ENCODE assay signal across 34 cellular contexts in the genomic region with DNA sequence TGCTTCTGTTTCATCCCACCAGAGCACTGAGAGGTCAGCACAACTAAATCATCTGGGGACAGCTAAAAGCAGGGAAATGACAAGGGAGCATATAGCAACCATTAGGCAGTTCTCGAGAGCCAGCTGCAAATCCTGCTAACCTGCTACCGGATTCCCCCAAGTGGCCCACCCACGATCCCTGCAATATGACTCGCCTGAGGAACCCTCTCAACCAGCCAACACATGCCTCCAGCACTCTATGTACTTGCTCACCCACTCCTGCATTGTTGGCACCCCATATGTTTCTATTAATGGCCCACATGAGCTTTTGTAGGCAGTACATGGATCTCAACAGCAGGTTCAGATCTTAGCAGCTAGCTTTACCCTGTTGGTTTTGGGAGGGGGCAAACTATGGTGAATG.
"Had no signal": no experiment of that assay in that cellular context is flagged by ENCODE, and none has a peak within 500 bp of the region (broad histone marks: within the 10 kb centered on the region; RNA-seq: fewer than 3 reads in every experiment).

No MANE protein-coding gene starts in this region.

- H3K9me3 ChIP-seq: MG63 had no signal

- DNase-seq: Karpas-422, Kasumi-1, KG1, MG63, MM.1S, MV-4-11, NCI-H1048, NCI-H1092, NCI-H1092 treated with DMSO at 0.1 percent for 48 hours, NCI-H1105, NCI-H1105 treated with DMSO at 0.1 percent for 48 hours, NCI-H1417, NCI-H1417 treated with DMSO at 0.1 percent for 48 hours, NCI-H1436, NCI-H1436 treated with DMSO at 0.1 percent for 48 hours, NCI-H146, NCI-H1694, NCI-H1694 treated with DMSO at 0.1 percent for 48 hours, NCI-H187, NCI-H187 treated with DMSO at 0.1 percent for 48 hours, NCI-H1930, NCI-H2029, NCI-H2029 treated with DMSO at 0.1 percent for 48 hours, NCI-H2081, NCI-H2081 treated with DMSO at 0.1 percent for 48 hours, NCI-H2107, NCI-H2171, NCI-H2171 treated with DMSO at 0.1 percent for 48 hours, NCI-H2227 treated with DMSO at 0.1 percent for 48 hours, NCI-H226, NCI-H345, NCI-H446, NCI-H446 treated with DMSO at 0.1 percent for 48 hours had no signal

- H3K27me3 ChIP-seq: MG63 had no signal

- H3K4me3 ChIP-seq: MG63 had no signal

- H3K36me3 ChIP-seq: MG63 had no signal

- H3K27ac ChIP-seq: KMS-11 had no signal
